In the genomic region with DNA sequence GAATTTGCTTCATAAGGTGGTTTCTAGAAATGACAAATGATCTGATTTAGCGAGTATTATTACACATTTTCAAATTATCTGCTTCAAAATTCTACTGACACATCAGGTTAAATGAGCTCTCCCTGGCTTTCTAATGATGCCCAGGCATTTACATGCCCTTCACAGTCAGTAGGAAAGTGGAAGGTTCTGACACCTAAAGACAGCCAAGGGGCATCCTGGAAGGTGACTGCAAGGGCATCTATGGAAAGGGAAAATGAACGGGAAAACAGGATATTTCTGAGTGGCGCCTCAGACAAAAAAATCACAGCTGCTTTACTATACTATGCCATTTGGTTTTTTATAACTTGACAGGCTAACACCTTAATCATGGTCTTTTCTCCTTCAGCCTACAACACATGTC, we compare ENCODE assay signal across 34 cellular contexts.
"Had no signal": no experiment of that assay in that cellular context is flagged by ENCODE, and none has a peak within 500 bp of the region (broad histone marks: within the 10 kb centered on the region; RNA-seq: fewer than 3 reads in every experiment).

No MANE protein-coding gene starts in this region.

- H3K27ac ChIP-seq: ascending aorta, cardiac muscle cell, VCaP had no signal

- H3K36me3 ChIP-seq: cardiac muscle cell had no signal

- H3K4me3 Mint-ChIP-seq: activated CD4-positive, alpha-beta memory T cell treated with anti-CD3 and anti-CD28 coated beads, Interleukin-2, amount 10 ng/mL, durations not matched to agents 7 days and 5 days; activated CD4-positive, alpha-beta T cell treated with anti-CD3 and anti-CD28 coated beads for 36 hours; activated CD4-positive, alpha-beta T cell treated with anti-CD3 and anti-CD28 coated beads, Interleukin-2, amount 10 ng/mL, durations not matched to agents 7 days and 5 days; activated CD8-positive, alpha-beta memory T cell treated with anti-CD3 and anti-CD28 coated beads, Interleukin-2, amount 10 ng/mL, durations not matched to agents 7 days and 5 days; activated CD8-positive, alpha-beta T cell treated with anti-CD3 and anti-CD28 coated beads, Interleukin-2, amount 10 ng/mL, durations not matched to agents 7 days and 5 days; activated naive CD4-positive, alpha-beta T cell treated with anti-CD3 and anti-CD28 coated beads, Interleukin-2, amount 10 ng/mL, durations not matched to agents 7 days and 5 days; activated naive CD4-positive, alpha-beta T cell treated with anti-CD3 and anti-CD28 coated beads, Interleukin-2, amount 50 U/mL, for 24 hours; activated naive CD8-positive, alpha-beta T cell; activated naive CD8-positive, alpha-beta T cell treated with anti-CD3 and anti-CD28 coated beads, Interleukin-2, amount 10 ng/mL, durations not matched to agents 7 days and 5 days; activated naive CD8-positive, alpha-beta T cell treated with anti-CD3 and anti-CD28 coated beads, Interleukin-2, amount 50 U/mL, for 24 hours; activated T-cell treated with anti-CD3 and anti-CD28 coated beads, Interleukin-2, amount 50 U/mL, for 4 hours; brain; central memory CD8-positive, alpha-beta T cell; T-helper 1 cell treated with Interleukin-12 subunit alpha and Interleukin-12 subunit beta and Interleukin-4 antibody, amounts not matched to agents 30 μg/mL and 1 μg/mL, for 36 hours; T-helper 2 cell treated with Interferon-gamma antibody and Interleukin-4, amounts not matched to agents 5 μg/mL and 100 μg/mL, for 36 hours had no signal

- H3K27me3 Mint-ChIP-seq: activated CD4-positive, alpha-beta memory T cell treated with anti-CD3 and anti-CD28 coated beads, Interleukin-2, amount 10 ng/mL, durations not matched to agents 7 days and 5 days; activated CD4-positive, alpha-beta T cell treated with anti-CD3 and anti-CD28 coated beads for 36 hours; activated CD4-positive, alpha-beta T cell treated with anti-CD3 and anti-CD28 coated beads, Interleukin-2, amount 10 ng/mL, durations not matched to agents 7 days and 5 days; activated CD8-positive, alpha-beta memory T cell treated with anti-CD3 and anti-CD28 coated beads, Interleukin-2, amount 10 ng/mL, durations not matched to agents 7 days and 5 days; activated naive CD4-positive, alpha-beta T cell treated with anti-CD3 and anti-CD28 coated beads, Interleukin-2, amount 10 ng/mL, durations not matched to agents 7 days and 5 days; activated naive CD4-positive, alpha-beta T cell treated with anti-CD3 and anti-CD28 coated beads, Interleukin-2, amount 50 U/mL, for 24 hours; activated naive CD8-positive, alpha-beta T cell; activated naive CD8-positive, alpha-beta T cell treated with anti-CD3 and anti-CD28 coated beads, Interleukin-2, amount 10 ng/mL, durations not matched to agents 7 days and 5 days; activated naive CD8-positive, alpha-beta T cell treated with anti-CD3 and anti-CD28 coated beads, Interleukin-2, amount 50 U/mL, for 24 hours; brain; central memory CD8-positive, alpha-beta T cell had no signal

- DNase-seq: activated CD4-positive, alpha-beta memory T cell treated with anti-CD3 and anti-CD28 coated beads, Interleukin-2, amount 10 ng/mL, durations not matched to agents 7 days and 5 days; activated CD4-positive, alpha-beta T cell treated with anti-CD3 and anti-CD28 coated beads for 1 hour; activated CD4-positive, alpha-beta T cell treated with anti-CD3 and anti-CD28 coated beads for 36 hours; activated CD4-positive, alpha-beta T cell treated with anti-CD3 and anti-CD28 coated beads for 48 hours; activated CD4-positive, alpha-beta T cell treated with anti-CD3 and anti-CD28 coated beads, Interleukin-2, amount 10 ng/mL, durations not matched to agents 7 days and 5 days; activated CD4-positive, alpha-beta T cell treated with anti-CD3 and anti-CD28 coated beads, Interleukin-2, amount 50 U/mL, for 48 hours; activated CD4-positive, CD25-positive, alpha-beta regulatory T cell; activated CD8-positive, alpha-beta memory T cell treated with anti-CD3 and anti-CD28 coated beads for 24 hours; activated CD8-positive, alpha-beta memory T cell treated with anti-CD3 and anti-CD28 coated beads, Interleukin-2, amount 10 ng/mL, durations not matched to agents 7 days and 5 days; activated CD8-positive, alpha-beta memory T cell treated with anti-CD3 and anti-CD28 coated beads, Interleukin-2, amount 50 U/mL, for 48 hours; activated CD8-positive, alpha-beta T cell treated with anti-CD3 and anti-CD28 coated beads, Interleukin-2, amount 10 ng/mL, durations not matched to agents 7 days and 5 days; activated effector memory CD4-positive, alpha-beta T cell treated with Interleukin-2 at 50 U/mL for 16 hours; activated gamma-delta T cell; activated naive CD4-positive, alpha-beta T cell treated with anti-CD3 and anti-CD28 coated beads, Interleukin-2, amount 10 ng/mL, durations not matched to agents 7 days and 5 days; activated naive CD4-positive, alpha-beta T cell treated with Interleukin-2 at 50 U/mL for 16 hours; activated naive CD8-positive, alpha-beta T cell treated with anti-CD3 and anti-CD28 coated beads, Interleukin-2, amount 10 ng/mL, durations not matched to agents 7 days and 5 days; activated naive CD8-positive, alpha-beta T cell treated with anti-CD3 and anti-CD28 coated beads, Interleukin-2, amount 50 U/mL, for 24 hours; activated T-cell treated with anti-CD3 and anti-CD28 coated beads, Interleukin-2, amount 50 U/mL, for 4 hours; amygdala; anterior cingulate cortex; caudate nucleus; cerebellar nuclear complex; T-helper 1 cell; T-helper 9 cell had no signal

- H3K27ac Mint-ChIP-seq: activated CD4-positive, alpha-beta memory T cell treated with anti-CD3 and anti-CD28 coated beads, Interleukin-2, amount 10 ng/mL, durations not matched to agents 7 days and 5 days; activated CD4-positive, alpha-beta T cell treated with anti-CD3 and anti-CD28 coated beads for 36 hours; activated CD4-positive, alpha-beta T cell treated with anti-CD3 and anti-CD28 coated beads, Interleukin-2, amount 10 ng/mL, durations not matched to agents 7 days and 5 days; activated CD8-positive, alpha-beta memory T cell treated with anti-CD3 and anti-CD28 coated beads, Interleukin-2, amount 10 ng/mL, durations not matched to agents 7 days and 5 days; activated CD8-positive, alpha-beta T cell treated with anti-CD3 and anti-CD28 coated beads, Interleukin-2, amount 10 ng/mL, durations not matched to agents 7 days and 5 days; activated naive CD4-positive, alpha-beta T cell treated with anti-CD3 and anti-CD28 coated beads, Interleukin-2, amount 10 ng/mL, durations not matched to agents 7 days and 5 days; activated naive CD8-positive, alpha-beta T cell; activated naive CD8-positive, alpha-beta T cell treated with anti-CD3 and anti-CD28 coated beads, Interleukin-2, amount 10 ng/mL, durations not matched to agents 7 days and 5 days; activated naive CD8-positive, alpha-beta T cell treated with anti-CD3 and anti-CD28 coated beads, Interleukin-2, amount 50 U/mL, for 24 hours; activated T-helper 2 cell treated with anti-CD3 and anti-CD28 coated beads, Interferon-gamma antibody, Interleukin-2, Interleukin-4, amounts not matched to agents 10 μg/mL and 5 μg/mL and 100 μg/mL, durations not matched to agents 14 hours and 24 hours and 36 hours; brain; T-helper 1 cell treated with Interleukin-12 subunit alpha and Interleukin-12 subunit beta and Interleukin-4 antibody, amounts not matched to agents 30 μg/mL and 1 μg/mL, for 36 hours; T-helper 2 cell treated with Interferon-gamma antibody and Interleukin-4, amounts not matched to agents 5 μg/mL and 100 μg/mL, for 36 hours had no signal

- H3K4me3 ChIP-seq: ascending aorta, cardiac muscle cell had no signal

- ATAC-seq: activated CD4-positive, alpha-beta T cell treated with anti-CD3 and anti-CD28 coated beads for 36 hours; activated CD8-positive, alpha-beta memory T cell treated with anti-CD3 and anti-CD28 coated beads, Interleukin-2, amount 10 ng/mL, durations not matched to agents 7 days and 5 days; activated CD8-positive, alpha-beta T cell treated with anti-CD3 and anti-CD28 coated beads, Interleukin-2, amount 10 ng/mL, durations not matched to agents 7 days and 5 days; activated naive CD8-positive, alpha-beta T cell treated with anti-CD3 and anti-CD28 coated beads, Interleukin-2, amount 50 U/mL, for 24 hours; activated T-cell treated with anti-CD3 and anti-CD28 coated beads, Interleukin-2, amount 50 U/mL, for 4 hours had no signal

- H3K9me3 Mint-ChIP-seq: activated CD4-positive, alpha-beta memory T cell treated with anti-CD3 and anti-CD28 coated beads, Interleukin-2, amount 10 ng/mL, durations not matched to agents 7 days and 5 days; activated CD4-positive, alpha-beta T cell treated with anti-CD3 and anti-CD28 coated beads, Interleukin-2, amount 10 ng/mL, durations not matched to agents 7 days and 5 days; activated naive CD4-positive, alpha-beta T cell treated with anti-CD3 and anti-CD28 coated beads, Interleukin-2, amount 50 U/mL, for 24 hours; activated naive CD8-positive, alpha-beta T cell treated with anti-CD3 and anti-CD28 coated beads, Interleukin-2, amount 10 ng/mL, durations not matched to agents 7 days and 5 days; activated naive CD8-positive, alpha-beta T cell treated with anti-CD3 and anti-CD28 coated beads, Interleukin-2, amount 50 U/mL, for 24 hours; activated T-cell treated with anti-CD3 and anti-CD28 coated beads, Interleukin-2, amount 50 U/mL, for 4 hours; central memory CD8-positive, alpha-beta T cell; T-helper 1 cell treated with Interleukin-12 subunit alpha and Interleukin-12 subunit beta and Interleukin-4 antibody, amounts not matched to agents 30 μg/mL and 1 μg/mL, for 36 hours; T-helper 2 cell treated with Interferon-gamma antibody and Interleukin-4, amounts not matched to agents 5 μg/mL and 100 μg/mL, for 36 hours had no signal

- H3K9me3 ChIP-seq: ascending aorta had no signal

- H3K4me1 Mint-ChIP-seq: activated CD8-positive, alpha-beta memory T cell treated with anti-CD3 and anti-CD28 coated beads, Interleukin-2, amount 10 ng/mL, durations not matched to agents 7 days and 5 days; activated naive CD4-positive, alpha-beta T cell treated with anti-CD3 and anti-CD28 coated beads, Interleukin-2, amount 10 ng/mL, durations not matched to agents 7 days and 5 days; activated naive CD8-positive, alpha-beta T cell treated with anti-CD3 and anti-CD28 coated beads, Interleukin-2, amount 10 ng/mL, durations not matched to agents 7 days and 5 days; brain; central memory CD8-positive, alpha-beta T cell had no signal

- H3K27me3 ChIP-seq: ascending aorta, cardiac muscle cell had no signal
